Comparison of ENCODE assay signal across 3 cellular contexts in the genomic region with DNA sequence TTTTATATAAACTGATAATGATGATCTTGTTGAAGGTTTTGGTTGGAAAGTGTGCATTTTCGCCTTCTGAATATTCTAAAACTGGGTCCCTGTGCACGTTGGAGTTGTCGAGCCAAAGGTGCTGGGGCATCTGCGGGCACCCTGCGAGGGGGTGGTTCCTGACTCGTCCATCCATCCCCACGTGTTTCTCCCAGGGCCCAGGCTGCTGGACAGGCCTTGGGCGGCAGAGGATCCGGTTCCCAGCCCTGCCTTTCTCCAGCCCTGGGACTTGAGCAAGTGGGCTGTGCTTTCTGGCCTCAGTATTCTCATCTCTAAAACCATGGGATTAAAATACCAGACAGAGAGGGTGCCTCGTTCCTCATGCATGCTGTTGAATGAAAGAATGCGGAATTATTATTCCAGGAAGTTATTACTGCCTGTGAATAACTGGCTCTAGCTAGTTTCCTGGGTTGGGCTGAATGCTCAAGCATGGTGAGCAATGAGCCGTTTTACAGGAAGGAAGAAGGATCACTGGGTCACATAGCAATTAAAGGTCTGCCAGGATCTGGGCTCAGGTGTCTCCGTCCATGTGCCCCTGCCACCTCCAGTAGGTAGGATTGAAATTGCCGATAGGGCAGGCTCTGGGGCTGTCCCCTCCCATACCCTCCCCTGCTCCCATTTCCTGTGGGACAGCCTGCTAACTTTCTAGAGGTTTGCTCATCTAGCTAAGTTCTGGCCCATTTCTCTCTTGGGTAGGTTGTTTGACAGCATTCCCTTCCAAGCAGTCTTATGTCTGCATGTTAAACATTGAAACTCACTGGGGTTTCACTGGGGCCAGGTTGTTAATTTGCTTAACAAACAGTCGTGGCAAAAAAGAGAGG.
TF ChIP-seq lines count a peak whose summit lies in the region.

No MANE protein-coding gene starts in this region.

TF ChIP-seq in SK-N-SH, 30 proteins besides CTCF, POLR2A, EP300 and RAD21:
- TF ChIP-seq USF2 (IDR thresholded peaks at IDR 0.05; ENCODE audit: borderline replicate concordance, low read depth, low read length) = no peak
- TF ChIP-seq TEAD4 (IDR thresholded peaks at IDR 0.05; ENCODE audit: borderline replicate concordance, insufficient read depth) = no peak
- TF ChIP-seq FOXM1 (IDR thresholded peaks at IDR 0.05; ENCODE audit: low read depth) = no peak
- no peak for TF ChIP-seq TAF1 (IDR thresholded peaks at IDR 0.05; ENCODE audit: borderline replicate concordance, low read depth, low read length)
- TF ChIP-seq, protein P1, sequence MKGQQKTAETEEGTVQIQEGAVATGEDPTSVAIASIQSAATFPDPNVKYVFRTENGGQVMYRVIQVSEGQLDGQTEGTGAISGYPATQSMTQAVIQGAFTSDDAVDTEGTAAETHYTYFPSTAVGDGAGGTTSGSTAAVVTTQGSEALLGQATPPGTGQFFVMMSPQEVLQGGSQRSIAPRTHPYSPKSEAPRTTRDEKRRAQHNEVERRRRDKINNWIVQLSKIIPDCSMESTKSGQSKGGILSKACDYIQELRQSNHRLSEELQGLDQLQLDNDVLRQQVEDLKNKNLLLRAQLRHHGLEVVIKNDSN (IDR thresholded peaks at IDR 0.05; ENCODE audit: borderline replicate concordance, low read depth) = no peak
- no peak for TF ChIP-seq JUND (IDR thresholded peaks at IDR 0.05)
- no peak for TF ChIP-seq ELF1 (IDR thresholded peaks at IDR 0.05)
- TF ChIP-seq TCF12 (IDR thresholded peaks at IDR 0.05) = no peak
- TF ChIP-seq RFX5 (IDR thresholded peaks at IDR 0.05; ENCODE audit: low read length) = no peak

TF ChIP-seq in SK-N-SH treated with all-trans-retinoic acid at 6 μM for 48 hours, 23 proteins besides CTCF, POLR2A, EP300 and RAD21:
- TF ChIP-seq TCF4 (CRISPR knock-in tag; IDR thresholded peaks at IDR 0.05; ENCODE audit: borderline replicate concordance) (no peak), POU6F1 (CRISPR knock-in tag; IDR thresholded peaks at IDR 0.05; ENCODE audit: borderline replicate concordance, low read depth) (no peak), ARNTL (CRISPR knock-in tag; IDR thresholded peaks at IDR 0.05; ENCODE audit: borderline replicate concordance, low read depth) (no peak), CSRNP3 (CRISPR knock-in tag; IDR thresholded peaks at IDR 0.05) (no peak), ZFP3 (CRISPR knock-in tag; IDR thresholded peaks at IDR 0.05) (no peak), GLIS3 (CRISPR knock-in tag; IDR thresholded peaks at IDR 0.05) (no peak)

TF ChIP-seq in H1, 55 proteins besides CTCF, POLR2A, EP300 and RAD21:
- no peak for TF ChIP-seq SP1 (IDR thresholded peaks at IDR 0.05; ENCODE audit: low read depth, low read length)
